31 cellular contexts compared by ENCODE assay signal in the genomic region with DNA sequence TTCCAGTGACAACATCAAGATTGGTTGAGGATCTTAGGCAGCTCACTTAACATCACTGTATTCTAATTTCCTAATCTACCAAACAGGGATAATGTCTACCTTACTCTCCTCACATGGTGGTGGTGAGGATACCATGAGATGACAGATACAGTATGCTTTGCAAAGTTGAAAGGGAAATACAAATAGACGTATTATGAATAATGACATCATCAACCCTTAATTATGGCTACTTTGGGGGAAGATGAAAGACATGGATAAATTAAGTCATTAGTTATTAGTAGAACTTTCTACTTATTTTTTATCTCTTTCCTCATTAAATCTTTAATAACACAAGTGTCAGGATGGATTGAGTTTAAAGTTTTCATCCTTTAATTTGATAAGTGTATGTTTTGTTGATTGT.
"Had no signal": no experiment of that assay in that cellular context is flagged by ENCODE, and none has a peak within 500 bp of the region (broad histone marks: within the 10 kb centered on the region; RNA-seq: fewer than 3 reads in every experiment).

No MANE protein-coding gene starts in this region.

- FAIRE-seq: endometrium, endothelial cell of umbilical vein had no signal

- H3K4me1 ChIP-seq: ascending aorta, breast epithelium, colonic mucosa, gastrocnemius medialis, heart left ventricle had no signal

- H3K9me3 ChIP-seq: ascending aorta, colonic mucosa, gastrocnemius medialis had no signal

- H3K36me3 Mint-ChIP-seq: activated CD4-positive, alpha-beta memory T cell treated with anti-CD3 and anti-CD28 coated beads for 36 hours; activated CD8-positive, alpha-beta memory T cell treated with anti-CD3 and anti-CD28 coated beads, Interleukin-2, amount 10 ng/mL, durations not matched to agents 7 days and 5 days; activated naive CD4-positive, alpha-beta T cell treated with anti-CD3 and anti-CD28 coated beads, Interleukin-2, amount 10 ng/mL, durations not matched to agents 7 days and 5 days; activated naive CD4-positive, alpha-beta T cell treated with anti-CD3 and anti-CD28 coated beads, Interleukin-2, amount 50 U/mL, for 72 hours; brain had no signal

- H3K4me3 ChIP-seq: ascending aorta, breast epithelium, cardiac muscle cell, colonic mucosa, gastrocnemius medialis, heart left ventricle had no signal

- H3K36me3 ChIP-seq: ascending aorta, breast epithelium, cardiac muscle cell, colonic mucosa, gastrocnemius medialis, heart left ventricle, WERI-Rb-1 had no signal

- H3K4me3 Mint-ChIP-seq: activated B cell treated with CpG ODN at 0.5 μM for 24 hours; activated CD4-positive, alpha-beta memory T cell treated with anti-CD3 and anti-CD28 coated beads for 36 hours; activated CD8-positive, alpha-beta memory T cell treated with anti-CD3 and anti-CD28 coated beads, Interleukin-2, amount 10 ng/mL, durations not matched to agents 7 days and 5 days; activated CD8-positive, alpha-beta T cell treated with anti-CD3 and anti-CD28 coated beads, Interleukin-2, amount 10 ng/mL, durations not matched to agents 7 days and 5 days; activated naive CD4-positive, alpha-beta T cell treated with anti-CD3 and anti-CD28 coated beads, Interleukin-2, amount 10 ng/mL, durations not matched to agents 7 days and 5 days; activated naive CD8-positive, alpha-beta T cell treated with anti-CD3 and anti-CD28 coated beads, Interleukin-2, amount 10 ng/mL, durations not matched to agents 7 days and 5 days; activated T-cell treated with anti-CD3 and anti-CD28 coated beads, Interleukin-2, amount 50 U/mL, for 72 hours; brain; T-helper 17 cell; T-helper 2 cell treated with Interferon-gamma antibody and Interleukin-4, amounts not matched to agents 5 μg/mL and 100 μg/mL, for 36 hours had no signal

- H3K27me3 Mint-ChIP-seq: activated B cell treated with CpG ODN at 0.5 μM for 24 hours; activated CD4-positive, alpha-beta memory T cell treated with anti-CD3 and anti-CD28 coated beads for 36 hours; activated naive CD4-positive, alpha-beta T cell treated with anti-CD3 and anti-CD28 coated beads, Interleukin-2, amount 10 ng/mL, durations not matched to agents 7 days and 5 days; activated naive CD8-positive, alpha-beta T cell treated with anti-CD3 and anti-CD28 coated beads, Interleukin-2, amount 10 ng/mL, durations not matched to agents 7 days and 5 days; brain; T-helper 17 cell had no signal

- DNase-seq: activated B cell treated with CpG ODN at 0.5 μM for 24 hours; activated CD4-positive, alpha-beta memory T cell treated with anti-CD3 and anti-CD28 coated beads for 36 hours; activated CD4-positive, alpha-beta T cell treated with anti-CD3 and anti-CD28 coated beads for 48 hours; activated CD8-positive, alpha-beta memory T cell treated with anti-CD3 and anti-CD28 coated beads, Interleukin-2, amount 10 ng/mL, durations not matched to agents 7 days and 5 days; activated CD8-positive, alpha-beta memory T cell treated with anti-CD3 and anti-CD28 coated beads, Interleukin-2, amount 50 U/mL, for 4 hours; activated CD8-positive, alpha-beta T cell treated with anti-CD3 and anti-CD28 coated beads, Interleukin-2, amount 10 ng/mL, durations not matched to agents 7 days and 5 days; activated gamma-delta T cell; activated naive CD4-positive, alpha-beta T cell; activated naive CD4-positive, alpha-beta T cell treated with anti-CD3 and anti-CD28 coated beads, Interleukin-2, amount 10 ng/mL, durations not matched to agents 7 days and 5 days; activated naive CD8-positive, alpha-beta T cell treated with anti-CD3 and anti-CD28 coated beads, Interleukin-2, amount 10 ng/mL, durations not matched to agents 7 days and 5 days; activated T-cell treated with anti-CD3 and anti-CD28 coated beads, Interleukin-2, amount 50 U/mL, for 1 hour; activated T-cell treated with anti-CD3 and anti-CD28 coated beads, Interleukin-2, amount 50 U/mL, for 72 hours; central memory CD4-positive, alpha-beta T cell; cerebellar nuclear complex; colonic mucosa; effector CD8-positive, alpha-beta T cell; foreskin fibroblast; gastrocnemius medialis; glutamatergic neuron; heart left ventricle; T-helper 17 cell; T1000 had no signal

- H3K27me3 ChIP-seq: ascending aorta, breast epithelium, cardiac muscle cell, colonic mucosa, gastrocnemius medialis, heart left ventricle had no signal

- ATAC-seq: activated CD8-positive, alpha-beta memory T cell treated with anti-CD3 and anti-CD28 coated beads, Interleukin-2, amount 10 ng/mL, durations not matched to agents 7 days and 5 days; activated CD8-positive, alpha-beta T cell treated with anti-CD3 and anti-CD28 coated beads, Interleukin-2, amount 10 ng/mL, durations not matched to agents 7 days and 5 days; activated T-cell treated with anti-CD3 and anti-CD28 coated beads, Interleukin-2, amount 50 U/mL, for 72 hours; gastrocnemius medialis; heart left ventricle had no signal

- H3K27ac ChIP-seq: ascending aorta, breast epithelium, cardiac muscle cell, colonic mucosa, gastrocnemius medialis, heart left ventricle, WERI-Rb-1 had no signal

- H3K27ac Mint-ChIP-seq: activated B cell treated with CpG ODN at 0.5 μM for 24 hours; activated CD4-positive, alpha-beta memory T cell treated with anti-CD3 and anti-CD28 coated beads for 36 hours; activated CD8-positive, alpha-beta memory T cell treated with anti-CD3 and anti-CD28 coated beads, Interleukin-2, amount 10 ng/mL, durations not matched to agents 7 days and 5 days; activated CD8-positive, alpha-beta T cell treated with anti-CD3 and anti-CD28 coated beads, Interleukin-2, amount 10 ng/mL, durations not matched to agents 7 days and 5 days; activated naive CD4-positive, alpha-beta T cell treated with anti-CD3 and anti-CD28 coated beads, Interleukin-2, amount 10 ng/mL, durations not matched to agents 7 days and 5 days; activated naive CD4-positive, alpha-beta T cell treated with anti-CD3 and anti-CD28 coated beads, Interleukin-2, amount 50 U/mL, for 72 hours; activated naive CD8-positive, alpha-beta T cell treated with anti-CD3 and anti-CD28 coated beads, Interleukin-2, amount 10 ng/mL, durations not matched to agents 7 days and 5 days; activated T-cell treated with anti-CD3 and anti-CD28 coated beads, Interleukin-2, amount 50 U/mL, for 72 hours; brain; T-helper 17 cell; T-helper 2 cell treated with Interferon-gamma antibody and Interleukin-4, amounts not matched to agents 5 μg/mL and 100 μg/mL, for 36 hours had no signal

- H3K4me1 Mint-ChIP-seq: activated B cell treated with CpG ODN at 0.5 μM for 24 hours; activated CD8-positive, alpha-beta memory T cell treated with anti-CD3 and anti-CD28 coated beads, Interleukin-2, amount 10 ng/mL, durations not matched to agents 7 days and 5 days; activated naive CD8-positive, alpha-beta T cell treated with anti-CD3 and anti-CD28 coated beads, Interleukin-2, amount 10 ng/mL, durations not matched to agents 7 days and 5 days; brain had no signal

- H3K9me3 Mint-ChIP-seq: activated B cell treated with CpG ODN at 0.5 μM for 24 hours; activated CD4-positive, alpha-beta memory T cell treated with anti-CD3 and anti-CD28 coated beads for 36 hours had no signal
